30 cellular contexts compared by ENCODE assay signal in the genomic region with DNA sequence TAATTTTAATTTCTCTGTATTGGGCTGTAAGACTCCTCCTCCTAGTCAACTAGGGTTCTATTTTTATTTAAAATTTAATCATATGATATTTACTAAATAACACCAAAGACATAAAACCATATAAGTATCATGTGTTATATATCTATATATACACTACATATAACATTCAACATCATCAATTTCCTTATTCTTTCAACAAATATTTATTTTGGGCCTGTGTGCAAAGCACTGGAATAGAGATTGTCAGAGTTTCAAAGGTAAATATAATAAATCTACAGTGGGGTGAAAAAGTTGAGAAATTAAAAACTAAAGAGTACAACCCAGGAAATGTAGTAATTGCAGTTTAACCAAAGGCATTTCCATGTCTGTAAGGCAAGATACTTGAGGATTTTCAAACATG.
"Had no signal": no experiment of that assay in that cellular context is flagged by ENCODE, and none has a peak within 500 bp of the region (broad histone marks: within the 10 kb centered on the region; RNA-seq: fewer than 3 reads in every experiment).

No MANE protein-coding gene starts in this region.

- DNase-seq: naive thymus-derived CD4-positive, alpha-beta T cell; natural killer cell; nephron progenitor cell; nucleus accumbens; posterior cingulate gyrus; psoas muscle; right cardiac atrium; right lobe of liver; sigmoid colon; small intestine; spleen; stimulated activated CD4-positive, alpha-beta T cell treated with anti-CD3 and anti-CD28 coated beads, Interleukin-12 subunit alpha, Interleukin-12 subunit beta, amount 100 ng/mL, for 4 hours; stimulated activated CD4-positive, alpha-beta T cell treated with anti-CD3 and anti-CD28 coated beads, Interleukin-1b, Interleukin-23, amount 100 ng/mL, for 48 hours; stimulated activated CD4-positive, alpha-beta T cell treated with anti-CD3 and anti-CD28 coated beads, Interleukin-4, amount 100 ng/mL, for 1 hour; stimulated activated CD4-positive, alpha-beta T cell treated with anti-CD3 and anti-CD28 coated beads, Interleukin-4, amount 100 ng/mL, for 4 hours; stimulated activated CD8-positive, alpha-beta memory T cell treated with anti-CD3 and anti-CD28 coated beads, Interleukin-4, amount 100 ng/mL, for 48 hours; stimulated activated naive CD4-positive, alpha-beta T cell; stimulated activated naive CD8-positive, alpha-beta T cell treated with anti-CD3 and anti-CD28 coated beads, Interleukin-15, amount 100 ng/mL, for 72 hours; stimulated activated naive CD8-positive, alpha-beta T cell treated with anti-CD3 and anti-CD28 coated beads, Interleukin-15, Interleukin-2, amounts not matched to agents 100 U/mL and 50 U/mL, for 24 hours; testis; trophoblast cell; upper lobe of left lung had no signal

- H3K27me3 ChIP-seq: neutrophil, right lobe of liver, sigmoid colon, suprapubic skin, testis, tibial nerve, upper lobe of left lung, vagina had no signal

- H3K4me3 ChIP-seq: psoas muscle, right lobe of liver, sigmoid colon, spleen, suprapubic skin, testis, tibial nerve, upper lobe of left lung, vagina had no signal

- H3K9me3 Mint-ChIP-seq: nephron progenitor cell; neural crest cell; stimulated activated naive CD8-positive, alpha-beta T cell treated with anti-CD3 and anti-CD28 coated beads, Interleukin-15, amount 100 ng/mL, for 72 hours had no signal

- H3K36me3 Mint-ChIP-seq: naive thymus-derived CD4-positive, alpha-beta T cell; natural killer cell; stimulated activated memory B cell treated with anti-CD40 and anti-IgM and Interleukin-4, amounts not matched to agents 10 μg/mL and 1 μg/mL and 100 μg/mL, for 72 hours had no signal

- H3K27me3 Mint-ChIP-seq: stimulated activated memory B cell treated with anti-CD40 and anti-IgM and Interleukin-4, amounts not matched to agents 10 μg/mL and 1 μg/mL and 100 μg/mL, for 72 hours had no signal

- H3K27ac ChIP-seq: neutrophil, parathyroid adenoma, psoas muscle, right lobe of liver, sigmoid colon, spleen, suprapubic skin, testis, tibial nerve, upper lobe of left lung, vagina had no signal

- H3K9ac ChIP-seq: parathyroid adenoma had no signal

- H3K4me1 ChIP-seq: parathyroid adenoma, psoas muscle, right lobe of liver, sigmoid colon, spleen, suprapubic skin, testis, tibial nerve, upper lobe of left lung, vagina had no signal

- ATAC-seq: naive thymus-derived CD4-positive, alpha-beta T cell; natural killer cell; psoas muscle; right cardiac atrium; right lobe of liver; stimulated activated memory B cell treated with anti-CD40 and anti-IgM and Interleukin-4, amounts not matched to agents 10 μg/mL and 1 μg/mL and 100 μg/mL, for 72 hours; stimulated activated naive CD8-positive, alpha-beta T cell treated with anti-CD3 and anti-CD28 coated beads, Interleukin-15, amount 100 ng/mL, for 72 hours; stimulated activated naive CD8-positive, alpha-beta T cell treated with anti-CD3 and anti-CD28 coated beads, Interleukin-15, Interleukin-2, amounts not matched to agents 100 U/mL and 50 U/mL, for 24 hours had no signal

- H3K9me3 ChIP-seq: neutrophil, psoas muscle, right lobe of liver, sigmoid colon, spleen, suprapubic skin, testis, tibial nerve, upper lobe of left lung, vagina had no signal

- H3K27ac Mint-ChIP-seq: natural killer cell; nephron progenitor cell; progenitor cell of endocrine pancreas; stimulated activated memory B cell treated with anti-CD40 and anti-IgM and Interleukin-4, amounts not matched to agents 10 μg/mL and 1 μg/mL and 100 μg/mL, for 72 hours; stimulated activated naive CD8-positive, alpha-beta T cell treated with anti-CD3 and anti-CD28 coated beads, Interleukin-15, amount 100 ng/mL, for 72 hours had no signal

- H3K79me2 ChIP-seq: parathyroid adenoma had no signal

- H3K4me3 Mint-ChIP-seq: naive thymus-derived CD4-positive, alpha-beta T cell; natural killer cell; nephron progenitor cell; neural crest cell; stimulated activated memory B cell treated with anti-CD40 and anti-IgM and Interleukin-4, amounts not matched to agents 10 μg/mL and 1 μg/mL and 100 μg/mL, for 72 hours; stimulated activated naive CD8-positive, alpha-beta T cell treated with anti-CD3 and anti-CD28 coated beads, Interleukin-15, amount 100 ng/mL, for 72 hours had no signal

- H3K36me3 ChIP-seq: neutrophil, right lobe of liver, sigmoid colon, spleen, suprapubic skin, tibial nerve, upper lobe of left lung, vagina had no signal

- H3K4me1 Mint-ChIP-seq: naive thymus-derived CD4-positive, alpha-beta T cell; natural killer cell; nephron progenitor cell; neural crest cell; stimulated activated memory B cell treated with anti-CD40 and anti-IgM and Interleukin-4, amounts not matched to agents 10 μg/mL and 1 μg/mL and 100 μg/mL, for 72 hours; stimulated activated naive CD8-positive, alpha-beta T cell treated with anti-CD3 and anti-CD28 coated beads, Interleukin-15, amount 100 ng/mL, for 72 hours had no signal

- H2AFZ ChIP-seq: parathyroid adenoma had no signal
